Comparison of ENCODE assay signal across 13 cellular contexts in the genomic region with DNA sequence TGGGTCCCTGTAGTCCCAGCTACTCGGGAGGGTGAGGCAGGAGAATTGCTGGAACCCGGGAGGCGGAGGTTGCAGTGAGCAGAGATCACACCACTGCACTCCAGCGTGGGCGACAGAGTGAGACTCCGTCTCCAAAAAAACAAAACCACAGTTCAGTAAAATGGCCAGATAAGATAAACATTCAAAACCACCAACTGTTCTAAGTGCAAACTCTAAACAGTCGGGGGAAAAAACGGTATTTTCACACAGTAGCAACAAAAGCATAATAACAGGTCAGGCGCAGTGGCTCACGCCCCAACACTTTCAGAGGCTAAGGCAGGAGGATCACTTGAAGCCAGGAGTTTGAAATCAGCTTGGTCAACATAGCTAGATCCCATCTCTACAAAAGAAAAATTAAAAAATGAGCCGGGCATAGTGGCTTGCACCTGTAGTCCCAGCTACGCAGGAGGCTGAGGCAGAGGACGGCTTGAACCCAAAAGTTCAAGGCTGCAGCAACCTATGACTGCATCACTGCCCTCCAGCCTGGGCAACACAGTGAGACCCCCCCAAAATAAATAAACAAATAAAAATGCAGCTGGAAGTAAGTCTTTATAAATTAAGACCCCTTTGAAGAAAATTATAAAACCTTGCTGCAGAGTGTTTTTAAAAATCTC. TPM values are rescaled to one million over a fixed set of nuclear protein-coding genes. Genes with fewer than 3 reads are reported as not detected.
DNase-seq lines count a peak whose midpoint lies in the region; ATAC-seq and TF ChIP-seq lines count a peak whose summit lies in the region.
"Had no signal": no experiment of that assay in that cellular context is flagged by ENCODE, and none has a peak within 500 bp of the region (broad histone marks: within the 10 kb centered on the region; RNA-seq: fewer than 3 reads in every experiment).

No MANE protein-coding gene starts in this region.

- no peak for TF ChIP-seq CTCF in ovary (IDR thresholded peaks at IDR 0.05)

- H3K4me3 ChIP-seq in thymus (ENCODE audit: low read length) (no peak overlapping the region), ovary (no peak overlapping the region)
- H3K4me3 ChIP-seq: body of pancreas, HAP-1 had no signal

- no peaks in the 10 kb centered on the region for H3K27me3 Mint-ChIP-seq in activated naive CD8-positive, alpha-beta T cell treated with anti-CD3 and anti-CD28 coated beads, Interleukin-2, amount 10 ng/mL, durations not matched to agents 7 days and 5 days
- H3K27me3 Mint-ChIP-seq: progenitor cell of endocrine pancreas had no signal

- peaks cover 35% of the 10 kb centered on the region for H3K36me3 ChIP-seq in thymus (ENCODE audit: control insufficient read depth, insufficient read depth)
- no peaks in the 10 kb centered on the region for H3K36me3 ChIP-seq in ovary

- WGBS in thymus = 31% methylated on average over 13 of the region's 13 CpGs
- 61 to 75% (median 65%) methylated on average over 13 of the region's 13 CpGs for WGBS in ovary, 3 donors

- H3K4me1 ChIP-seq in thymus (ENCODE audit: control insufficient read depth, insufficient read depth, low read length) = peaks cover 16% of the 10 kb centered on the region
- no peaks in the 10 kb centered on the region for H3K4me1 ChIP-seq in ovary (ENCODE audit: insufficient read depth)
- H3K4me1 ChIP-seq: body of pancreas, HAP-1 had no signal

- no peaks in the 10 kb centered on the region for H3K9me3 Mint-ChIP-seq in activated naive CD8-positive, alpha-beta T cell treated with anti-CD3 and anti-CD28 coated beads, Interleukin-2, amount 10 ng/mL, durations not matched to agents 7 days and 5 days

- H3K27ac ChIP-seq in thymus (ENCODE audit: low read depth) = peak overlapping the region; percentile 93
- H3K27ac ChIP-seq in ovary = no peak overlapping the region
- H3K27ac ChIP-seq: body of pancreas had no signal

- intact Hi-C loops in ovary (cut with DNase I) (no loop called here), head of caudate nucleus (cut with DNase I) (no loop called here)

- peaks cover 33% of the 10 kb centered on the region for H3K36me3 Mint-ChIP-seq in activated naive CD8-positive, alpha-beta T cell treated with anti-CD3 and anti-CD28 coated beads, Interleukin-2, amount 10 ng/mL, durations not matched to agents 7 days and 5 days

- H3K9me3 ChIP-seq in thymus (ENCODE audit: control insufficient read depth) = no peaks in the 10 kb centered on the region
- no peaks in the 10 kb centered on the region for H3K9me3 ChIP-seq in ovary
- H3K9me3 ChIP-seq: body of pancreas, HAP-1 had no signal

- H3K27me3 ChIP-seq in thymus (ENCODE audit: control insufficient read depth, insufficient read depth) (no peaks in the 10 kb centered on the region), ovary (no peaks in the 10 kb centered on the region)
- H3K27me3 ChIP-seq: body of pancreas had no signal

- no peak for TF ChIP-seq EP300 in ovary (IDR thresholded peaks at IDR 0.05)

- POLR2A ChIA-PET in activated naive CD8-positive, alpha-beta T cell treated with anti-CD3 and anti-CD28 coated beads, Interleukin-2, amount 10 ng/mL, durations not matched to agents 7 days and 5 days (lab: Charles Lee) = interaction anchor here (1.1 to 1.4 kb wide), 2 partner anchors 21 to 42 kb away, joined by 3 read pairs; no protein-coding TSS in a partner anchor

- no peak for ATAC-seq in activated naive CD8-positive, alpha-beta T cell treated with anti-CD3 and anti-CD28 coated beads, Interleukin-2, amount 10 ng/mL, durations not matched to agents 7 days and 5 days (ENCODE audit: low read depth)
- no peak for ATAC-seq in left lobe of liver
- ATAC-seq: body of pancreas had no signal

- peak overlapping the region; percentile 61 for H3K4me3 Mint-ChIP-seq in activated naive CD8-positive, alpha-beta T cell treated with anti-CD3 and anti-CD28 coated beads, Interleukin-2, amount 10 ng/mL, durations not matched to agents 7 days and 5 days

- peak overlapping the region; percentile 87 for H3K27ac Mint-ChIP-seq in activated naive CD8-positive, alpha-beta T cell treated with anti-CD3 and anti-CD28 coated beads, Interleukin-2, amount 10 ng/mL, durations not matched to agents 7 days and 5 days

- H3K4me1 Mint-ChIP-seq in activated naive CD8-positive, alpha-beta T cell treated with anti-CD3 and anti-CD28 coated beads, Interleukin-2, amount 10 ng/mL, durations not matched to agents 7 days and 5 days = peaks cover 38% of the 10 kb centered on the region

- DNase-seq in stimulated activated CD4-positive, alpha-beta T cell treated with anti-CD3 and anti-CD28 coated beads, Interleukin-4, amount 100 ng/mL, for 1 hour = peak; percentile 24
- DNase-seq in stimulated activated CD4-positive, alpha-beta T cell treated with anti-CD3 and anti-CD28 coated beads, Interleukin-4, amount 100 ng/mL, for 4 hours = no peak
- DNase-seq in OCI-M1 (lab: John Stamatoyannopoulos, UW) (peak; percentile 93), left lobe of liver (ENCODE audit: low spot score) (no peak), ovary (no peak), head of caudate nucleus (no peak)
- no peak for DNase-seq in activated naive CD8-positive, alpha-beta T cell treated with anti-CD3 and anti-CD28 coated beads, Interleukin-2, amount 10 ng/mL, durations not matched to agents 7 days and 5 days
- DNase-seq: body of pancreas; effector memory CD4-positive, alpha-beta T cell; NCI-H345 had no signal

- TF ChIP-seq POLR2A in ovary (IDR thresholded peaks at IDR 0.05) = no peak

RNA-seq across cellular contexts. Expression of a gene that starts 10.8 kb away (rescaled TPM):
- total RNA-seq in activated naive CD8-positive, alpha-beta T cell treated with anti-CD3 and anti-CD28 coated beads, Interleukin-2, amount 10 ng/mL, durations not matched to agents 7 days and 5 days = 10 to 100 TPM; 17.5 to 21.4 TPM
- polyA plus RNA-seq in thymus = 2.3 TPM
- total RNA-seq in left lobe of liver = 0.05 TPM
- total RNA-seq in ovary = under 1 TPM in 6 of 7 donors, not detected in 1; 0.10 to 0.92 (median 0.25) TPM
- polyA plus RNA-seq in ovary = under 1 TPM; 0.15 to 0.38 TPM
- total RNA-seq: body of pancreas had no signal

RNA-seq across cellular contexts. Expression of a gene that starts 17.0 kb away (rescaled TPM):
- total RNA-seq in activated naive CD8-positive, alpha-beta T cell treated with anti-CD3 and anti-CD28 coated beads, Interleukin-2, amount 10 ng/mL, durations not matched to agents 7 days and 5 days = 10 to 100 TPM; 17.2 to 19.0 TPM
- polyA plus RNA-seq in thymus (108 TPM), ovary (under 1 TPM; 0.23 to 0.63 TPM)
- total RNA-seq in left lobe of liver (not detected), ovary (1 to 10 TPM in 2 of 7 donors, under 1 TPM in 5; 0.15 to 1.1 (median 0.61) TPM)

RNA-seq across cellular contexts. Expression of a gene that starts 44.3 kb away (rescaled TPM):
- total RNA-seq in activated naive CD8-positive, alpha-beta T cell treated with anti-CD3 and anti-CD28 coated beads, Interleukin-2, amount 10 ng/mL, durations not matched to agents 7 days and 5 days = 10 to 100 TPM; 31.1 to 34.6 TPM
- 68.7 TPM for polyA plus RNA-seq in thymus
- total RNA-seq in left lobe of liver = 26.6 TPM
- total RNA-seq in ovary = 10 to 100 TPM in 6 of 7 donors, 1 to 10 TPM in 1; 7.6 to 28.7 (median 20.5) TPM
- 10 to 100 TPM; 20.3 to 38.9 TPM for polyA plus RNA-seq in ovary

RNA-seq across cellular contexts. Expression of a gene that starts 44.6 kb away (rescaled TPM):
- total RNA-seq in activated naive CD8-positive, alpha-beta T cell treated with anti-CD3 and anti-CD28 coated beads, Interleukin-2, amount 10 ng/mL, durations not matched to agents 7 days and 5 days = 10 to 100 TPM; 18.5 to 18.8 TPM
- polyA plus RNA-seq in thymus (73.2 TPM), ovary (100 to 1,000 TPM in 1 of 2 donors, 10 to 100 TPM in 1; 48.7 to 100 TPM)
- total RNA-seq in left lobe of liver (12.4 TPM), ovary (100 to 1,000 TPM in 6 of 7 donors, 10 to 100 TPM in 1; 64.3 to 166 (median 128) TPM)

Comparison
In these comparisons a context has a peak if more than half of its experiments do, and no peak if none do; other contexts are left out.
1. DNase-seq: peak in stimulated activated CD4-positive, alpha-beta T cell treated with anti-CD3 and anti-CD28 coated beads, Interleukin-4, amount 100 ng/mL, for 1 hour (single experiment) and OCI-M1 (single experiment); none in stimulated activated CD4-positive, alpha-beta T cell treated with anti-CD3 and anti-CD28 coated beads, Interleukin-4, amount 100 ng/mL, for 4 hours (0 of 2), activated naive CD8-positive, alpha-beta T cell treated with anti-CD3 and anti-CD28 coated beads, Interleukin-2, amount 10 ng/mL, durations not matched to agents 7 days and 5 days (single experiment), left lobe of liver (single experiment), ovary (0 of 5) and head of caudate nucleus (0 of 42).
2. RNA of a gene that starts 10.8 kb away (total RNA-seq): 17.5 to 21.4 TPM in activated naive CD8-positive, alpha-beta T cell treated with anti-CD3 and anti-CD28 coated beads, Interleukin-2, amount 10 ng/mL, durations not matched to agents 7 days and 5 days; 0.10 to 0.92 TPM in ovary and 0.05 TPM in left lobe of liver (single experiment); every median in the first group is over 4 times any median in the second.
3. RNA of a gene that starts 17.0 kb away (total RNA-seq): 17.2 to 19.0 TPM in activated naive CD8-positive, alpha-beta T cell treated with anti-CD3 and anti-CD28 coated beads, Interleukin-2, amount 10 ng/mL, durations not matched to agents 7 days and 5 days; 0.15 to 1.1 TPM in ovary and not detected in left lobe of liver (single experiment); every median in the first group is over 4 times any median in the second.